19 cellular contexts compared by ENCODE assay signal in the genomic region with DNA sequence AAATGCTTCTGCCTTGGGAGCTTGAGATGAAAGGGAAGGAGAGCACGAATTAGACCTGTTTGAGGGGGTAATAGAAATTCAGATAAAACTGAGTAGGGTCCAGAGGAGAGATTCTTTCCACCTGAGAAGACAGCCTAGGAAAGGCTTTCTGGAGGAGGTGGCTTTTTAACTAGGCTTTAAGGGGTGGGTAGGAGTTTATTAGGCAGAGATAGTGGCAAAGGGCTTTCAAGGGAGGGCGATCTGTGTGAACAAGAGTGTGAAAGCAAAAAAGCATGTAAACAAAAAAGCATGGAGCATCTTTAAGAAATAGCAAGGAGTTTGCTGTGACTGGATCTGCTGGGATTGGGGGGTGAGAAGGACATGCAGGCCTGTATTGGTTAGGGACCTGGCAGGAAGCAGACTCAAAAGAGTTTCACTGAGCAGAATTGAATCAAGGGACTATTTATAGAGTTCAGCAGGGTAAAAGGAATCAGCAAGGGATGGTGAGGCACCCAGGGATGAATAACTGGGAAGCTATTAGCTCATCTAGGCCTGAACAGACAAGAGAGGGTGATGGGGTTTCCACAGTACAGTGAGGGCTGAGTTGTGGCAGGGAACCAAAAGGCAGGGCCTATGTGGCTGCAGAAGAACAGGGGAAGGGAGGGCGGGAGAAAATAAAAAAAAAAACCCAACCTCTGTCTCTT. TPM values are rescaled to one million over a fixed set of nuclear protein-coding genes. Genes with fewer than 3 reads are reported as not detected.
DNase-seq lines count a peak whose midpoint lies in the region; ATAC-seq and TF ChIP-seq lines count a peak whose summit lies in the region.
"Had no signal": no experiment of that assay in that cellular context is flagged by ENCODE, and none has a peak within 500 bp of the region (broad histone marks: within the 10 kb centered on the region; RNA-seq: fewer than 3 reads in every experiment).

No MANE protein-coding gene starts in this region.

- intact Hi-C loops in colonic mucosa (cut with DNase I), result no loop called here
- intact Hi-C loops in right lobe of liver (cut with DNase I), result no loop called here
- intact Hi-C loops in right cardiac atrium (cut with DNase I), result no loop called here

- 45% methylated on average over 2 of the region's 3 CpGs for WGBS in right lobe of liver (ENCODE audit: insufficient coverage, low coverage, low lambda C conversion rate, missing lambda C conversion rate)
- 89% methylated on average over 3 of the region's 3 CpGs for WGBS in right cardiac atrium

- H3K4me1 ChIP-seq in colonic mucosa (peaks cover 6% of the 10 kb centered on the region), right lobe of liver (peaks cover 0 to 81% (median 34%) of the 10 kb centered on the region in 4 donors), right cardiac atrium (ENCODE audit: control insufficient read depth, insufficient read depth, low read length) (no peaks in the 10 kb centered on the region)
- H3K4me1 ChIP-seq: heart left ventricle, left ventricle myocardium inferior, neural progenitor cell, vagina had no signal

- no peak overlapping the region for H3K9ac ChIP-seq in colonic mucosa (ENCODE audit: low read depth in 2 of 2, low read length in 2 of 2)
- H3K9ac ChIP-seq: neural progenitor cell had no signal

- H3K27ac ChIP-seq in colonic mucosa, result peak overlapping the region; percentile 9
- H3K27ac ChIP-seq in right lobe of liver, result peak overlapping the region; percentile 70 to 84 (median 82)
- no peak overlapping the region for H3K27ac ChIP-seq in right cardiac atrium (ENCODE audit: low read length)
- H3K27ac ChIP-seq: heart left ventricle, HL-60, left ventricle myocardium inferior, neural progenitor cell, vagina had no signal

- no peaks in the 10 kb centered on the region for H3K9me3 Mint-ChIP-seq in mesothelial cell of epicardium
- H3K9me3 Mint-ChIP-seq: GM23338; neural progenitor cell; T-helper 1 cell treated with Interleukin-12 subunit alpha and Interleukin-12 subunit beta and Interleukin-4 antibody, amounts not matched to agents 30 μg/mL and 1 μg/mL, for 36 hours had no signal

- H3K4me3 ChIP-seq in colonic mucosa, result no peak overlapping the region
- H3K4me3 ChIP-seq in right lobe of liver, result no peak overlapping the region
- no peak overlapping the region for H3K4me3 ChIP-seq in right cardiac atrium (ENCODE audit: low read length)
- H3K4me3 ChIP-seq: GM23338, heart left ventricle, left ventricle myocardium inferior, neural progenitor cell, vagina had no signal

- DNase-seq in AG08395 (ENCODE audit: low spot score) (peak; percentile 89), HT1080 (ENCODE audit: low read depth) (peak; percentile 45), colonic mucosa (no peak), right lobe of liver (peak in 1 of 3 donors; percentile 24), KG1 (lab: John Stamatoyannopoulos, UW) (no peak), mesothelial cell of epicardium (ENCODE audit: low spot score in 2 of 2, unreplicated experiment in 2 of 2) (no peak), right cardiac atrium (no peak)
- DNase-seq in activated CD4-positive, CD25-positive, alpha-beta regulatory T cell (lab: John Stamatoyannopoulos, UW), result no peak
- DNase-seq: activated CD4-positive, alpha-beta T cell treated with anti-CD3 and anti-CD28 coated beads for 48 hours; activated T-cell treated with anti-CD3 and anti-CD28 coated beads, Interleukin-2, amount 50 U/mL, for 48 hours; amygdala; heart left ventricle; left ventricle myocardium inferior; NCI-H2227 treated with DMSO at 0.1 percent for 48 hours had no signal

- H3K27ac Mint-ChIP-seq in mesothelial cell of epicardium, result no peak overlapping the region
- H3K27ac Mint-ChIP-seq: GM23338; neural progenitor cell; T-helper 1 cell treated with Interleukin-12 subunit alpha and Interleukin-12 subunit beta and Interleukin-4 antibody, amounts not matched to agents 30 μg/mL and 1 μg/mL, for 36 hours had no signal

- peak; percentile 16 to 54 (median 29) for ATAC-seq in right lobe of liver
- no peak for ATAC-seq in right cardiac atrium
- ATAC-seq: GM23338, heart left ventricle had no signal

- H3K4me1 Mint-ChIP-seq in mesothelial cell of epicardium, result no peaks in the 10 kb centered on the region
- H3K4me1 Mint-ChIP-seq: neural progenitor cell had no signal

- TF ChIP-seq POLR2A in right lobe of liver (IDR thresholded peaks at IDR 0.05), result no peak

- H3K36me3 Mint-ChIP-seq in mesothelial cell of epicardium, result no peaks in the 10 kb centered on the region
- H3K36me3 Mint-ChIP-seq: neural progenitor cell had no signal

- TF ChIP-seq CTCF in colonic mucosa (IDR thresholded peaks at IDR 0.05) (no peak), right lobe of liver (IDR thresholded peaks at IDR 0.05) (no peak), mesothelial cell of epicardium (IDR thresholded peaks at IDR 0.05; ENCODE audit: unreplicated experiment) (no peak)

- no peaks in the 10 kb centered on the region for H3K27me3 Mint-ChIP-seq in mesothelial cell of epicardium (ENCODE audit: low read depth)

- H3K9me3 ChIP-seq in colonic mucosa (no peaks in the 10 kb centered on the region), right lobe of liver (no peaks in the 10 kb centered on the region), right cardiac atrium (ENCODE audit: control insufficient read depth, low read length) (peaks cover 2% of the 10 kb centered on the region)
- H3K9me3 ChIP-seq: heart left ventricle, vagina had no signal

- H3K27me3 ChIP-seq in colonic mucosa (no peaks in the 10 kb centered on the region), right lobe of liver (no peaks in the 10 kb centered on the region), right cardiac atrium (ENCODE audit: control insufficient read depth, insufficient read depth) (no peaks in the 10 kb centered on the region)
- H3K27me3 ChIP-seq: heart left ventricle, neural progenitor cell, vagina had no signal

- no peak overlapping the region for H3K4me3 Mint-ChIP-seq in mesothelial cell of epicardium
- H3K4me3 Mint-ChIP-seq: GM23338; neural progenitor cell; T-helper 1 cell treated with Interleukin-12 subunit alpha and Interleukin-12 subunit beta and Interleukin-4 antibody, amounts not matched to agents 30 μg/mL and 1 μg/mL, for 36 hours had no signal

- no peaks in the 10 kb centered on the region for H3K36me3 ChIP-seq in colonic mucosa
- no peaks in the 10 kb centered on the region for H3K36me3 ChIP-seq in right lobe of liver
- H3K36me3 ChIP-seq: heart left ventricle, left ventricle myocardium inferior, neural progenitor cell, vagina had no signal

RNA-seq across cellular contexts. Expression of a gene that starts 18.8 kb away (rescaled TPM):
- total RNA-seq in HT1080 (2014; rRNA removed; shearing (Covaris generic)), result 0.10 and 0.13 TPM in 2 replicates
- polyA plus RNA-seq in HT1080 (2015; cell fraction: cytosol; rRNA removed), result 1.0 and 1.5 TPM in 2 replicates
- 2.1 and 2.4 TPM in 2 replicates for polyA plus RNA-seq in HT1080 (2015; cell fraction: nucleus; rRNA removed)
- 10 to 100 TPM in 1 of 2 donors, 1 to 10 TPM in 1; 9.1 to 25.0 TPM for total RNA-seq in colonic mucosa
- total RNA-seq in right lobe of liver, result 10 to 100 TPM; 22.0 to 82.7 (median 38.7) TPM
- total RNA-seq in mesothelial cell of epicardium, result 3.5 to 4.8 TPM (median 3.9 TPM) in 3 replicates
- total RNA-seq in right cardiac atrium, result 1 to 10 TPM; 1.1 to 2.1 (median 1.6) TPM
- polyA plus RNA-seq in right cardiac atrium, result 1.1 TPM

Comparison
In these comparisons a context has a peak if more than half of its experiments do, and no peak if none do; other contexts are left out.
1. DNase-seq: peak in AG08395 (single experiment) and HT1080 (single experiment); none in colonic mucosa (single experiment), KG1 (single experiment), mesothelial cell of epicardium (0 of 2), right cardiac atrium (0 of 3) and activated CD4-positive, CD25-positive, alpha-beta regulatory T cell (0 of 4).
2. ATAC-seq: peak in right lobe of liver (4 of 4); none in right cardiac atrium (0 of 2).